17 cellular contexts compared by ENCODE assay signal in genomic region chr12:66636771-66637170, GRCh38. TPM values are rescaled to one million over a fixed set of nuclear protein-coding genes. Genes with fewer than 3 reads are reported as not detected.
DNase-seq lines count a peak whose midpoint lies in the region; ATAC-seq and TF ChIP-seq lines count a peak whose summit lies in the region.
"Had no signal": no experiment of that assay in that cellular context is flagged by ENCODE, and none has a peak within 500 bp of the region (broad histone marks: within the 10 kb centered on the region; RNA-seq: fewer than 3 reads in every experiment).

No MANE protein-coding gene starts in this region.

- intact Hi-C loops in left cardiac atrium (cut with DNase I), result no loop called here

- peak; percentile 91 to 92 for ATAC-seq in left cardiac atrium
- no peak for ATAC-seq in HG03139 (IDR thresholded peaks at IDR 0.05; ENCODE audit: unreplicated experiment)
- ATAC-seq in GM19455 (IDR thresholded peaks at IDR 0.05; ENCODE audit: unreplicated experiment), result no peak
- ATAC-seq: esophagus mucosa had no signal

- H3K9ac ChIP-seq in subcutaneous abdominal adipose tissue (ENCODE audit: low read length in 5 of 5), result no peak overlapping the region

- no peak overlapping the region for H3K4me3 ChIP-seq in WERI-Rb-1 (ENCODE audit: low read depth, low read length)
- no peak overlapping the region for H3K4me3 ChIP-seq in subcutaneous abdominal adipose tissue (ENCODE audit: low read depth in 1 of 5, low read length in 5 of 5)

- H3K4me1 ChIP-seq in subcutaneous abdominal adipose tissue (ENCODE audit: control insufficient read depth in 5 of 5, insufficient read depth in 5 of 5, low read length in 5 of 5), result peaks cover 2 to 48% (median 12%) of the 10 kb centered on the region in 5 donors

- H3K27ac ChIP-seq in WERI-Rb-1 (no peak overlapping the region), subcutaneous abdominal adipose tissue (ENCODE audit: low read depth, low read length) (peak overlapping the region; percentile 55)

- TF ChIP-seq CTCF in WERI-Rb-1 (IDR thresholded peaks at IDR 0.05; ENCODE audit: low read depth, low read length), result no peak

- H3K9me3 ChIP-seq in WERI-Rb-1 (ENCODE audit: severe bottlenecking) (no peaks in the 10 kb centered on the region), subcutaneous abdominal adipose tissue (ENCODE audit: control insufficient read depth in 5 of 5, low read length in 5 of 5) (no peaks in the 10 kb centered on the region)

- peak; percentile 17 for DNase-seq in WERI-Rb-1
- no peak for DNase-seq in left cardiac atrium
- DNase-seq in myocyte (ENCODE audit: low read depth), result peak; percentile 16
- DNase-seq in T-helper 9 cell, result no peak
- no peak for DNase-seq in NCI-H2081 treated with DMSO at 0.1 percent for 48 hours (lab: John Stamatoyannopoulos, UW)
- DNase-seq: activated CD4-positive, alpha-beta T cell treated with anti-CD3 and anti-CD28 coated beads for 48 hours; activated naive CD4-positive, alpha-beta T cell treated with anti-CD3 and anti-CD28 coated beads, Interleukin-2, amount 10 ng/mL, durations not matched to agents 7 days and 5 days; H9; NCI-H187 treated with DMSO at 0.1 percent for 48 hours; NCI-H510A treated with DMSO at 0.1 percent for 48 hours; OCI-M1; stimulated activated CD4-positive, alpha-beta T cell treated with anti-CD3 and anti-CD28 coated beads, Interleukin-2, amount 100 ng/mL, for 48 hours; T1000 had no signal

- H3K36me3 ChIP-seq in WERI-Rb-1 (no peaks in the 10 kb centered on the region), subcutaneous abdominal adipose tissue (ENCODE audit: control insufficient read depth in 5 of 5, insufficient read depth in 5 of 5, low read length in 5 of 5) (no peaks in the 10 kb centered on the region)

- no peaks in the 10 kb centered on the region for H3K27me3 ChIP-seq in WERI-Rb-1 (ENCODE audit: insufficient read depth, low read depth, severe bottlenecking)
- H3K27me3 ChIP-seq in subcutaneous abdominal adipose tissue (ENCODE audit: control insufficient read depth in 5 of 5, insufficient read depth in 4 of 5, low read length in 5 of 5), result no peaks in the 10 kb centered on the region

RNA-seq across cellular contexts. Expression of gene GRIP1, which starts 42.1 kb away (rescaled TPM):
- total RNA-seq in left cardiac atrium (10 to 100 TPM; 12.7 to 21.0 TPM), myocyte (0.80 TPM in 1 of 2 replicates, not detected in the other)
- polyA plus RNA-seq in myocyte (2012), result not detected

Comparison
In these comparisons a context has a peak if more than half of its experiments do, and no peak if none do; other contexts are left out.
1. DNase-seq: peak in WERI-Rb-1 (single experiment) and myocyte (single experiment); none in left cardiac atrium (single experiment), T-helper 9 cell (single experiment) and NCI-H2081 treated with DMSO at 0.1 percent for 48 hours (single experiment).
2. ATAC-seq: peak in left cardiac atrium (2 of 2); none in HG03139 (single experiment) and GM19455 (single experiment).